Comparison of ENCODE assay signal across 1 cellular context in the genomic region with DNA sequence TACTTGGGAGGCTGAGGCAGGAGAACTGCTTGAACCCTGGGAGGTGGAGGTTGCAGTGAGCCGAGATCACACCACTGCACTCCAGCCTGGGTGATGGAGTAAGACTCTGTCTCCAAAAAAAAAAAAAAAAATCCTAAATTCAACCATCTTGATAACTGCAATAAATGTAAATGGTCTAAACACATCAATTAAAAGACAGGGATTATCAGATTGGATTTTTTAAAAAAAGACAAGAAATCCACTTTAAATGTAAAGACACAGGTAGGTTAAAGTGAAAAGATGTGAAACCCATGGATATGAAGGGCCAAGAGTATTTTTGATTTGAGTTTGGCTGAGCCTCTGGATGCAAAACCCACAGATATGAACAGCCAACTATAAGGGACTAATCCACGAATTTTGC.
TF ChIP-seq lines count a peak whose summit lies in the region.

No MANE protein-coding gene starts in this region.

TF ChIP-seq in HCT116, 20 proteins besides CTCF, POLR2A, EP300 and RAD21 (continued from another document):
- TF ChIP-seq, protein P1, sequence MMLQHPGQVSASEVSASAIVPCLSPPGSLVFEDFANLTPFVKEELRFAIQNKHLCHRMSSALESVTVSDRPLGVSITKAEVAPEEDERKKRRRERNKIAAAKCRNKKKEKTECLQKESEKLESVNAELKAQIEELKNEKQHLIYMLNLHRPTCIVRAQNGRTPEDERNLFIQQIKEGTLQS (IDR thresholded peaks at IDR 0.05): no peak
- no peak for TF ChIP-seq ZNF274 (IDR thresholded peaks at IDR 0.05; ENCODE audit: low read depth, low read length)
- no peak for TF ChIP-seq SP1 (IDR thresholded peaks at IDR 0.05; ENCODE audit: low read depth)
